ENCODE assay signal across 21 cellular contexts in genomic region chr16:57526498-57526897, GRCh38. TPM values are rescaled to one million over a fixed set of nuclear protein-coding genes. Genes with fewer than 3 reads are reported as not detected.
A peak's percentile ranks its signal among the peaks of the same experiment; 100 is the strongest.
DNase-seq lines count a peak whose midpoint lies in the region; TF ChIP-seq lines count a peak whose summit lies in the region.
"Had no signal": no experiment of that assay in that cellular context is flagged by ENCODE, and none has a peak within 500 bp of the region (broad histone marks: within the 10 kb centered on the region; RNA-seq: fewer than 3 reads in every experiment).

No MANE protein-coding gene starts in this region.

- WGBS in testis, 2 donors, result 87 to 94% methylated on average over 6 of the region's 6 CpGs

- peaks cover 0 to 13% (median 3%) of the 10 kb centered on the region in 11 experiments; a peak in 6 of 22 replicates for H3K36me3 ChIP-seq in BLaER1 treated with 17β-estradiol and CSF1 and Interleukin-3, amounts not matched to agents 10 nM and 100 nM
- H3K36me3 ChIP-seq in testis (ENCODE audit: low read depth, missing control alignments), result no peaks in the 10 kb centered on the region
- H3K36me3 ChIP-seq: BE2C had no signal

- no peaks in the 10 kb centered on the region for H3K9me3 ChIP-seq in BLaER1 treated with 17β-estradiol and CSF1 and Interleukin-3, amounts not matched to agents 10 nM and 100 nM (replicated peaks in 1 of 11)
- no peaks in the 10 kb centered on the region for H3K9me3 ChIP-seq in testis
- H3K9me3 ChIP-seq: BE2C, Caco-2 had no signal

- H3K27ac ChIP-seq in BLaER1 treated with 17β-estradiol and CSF1 and Interleukin-3, amounts not matched to agents 10 nM and 100 nM, result peak overlapping the region in 7 of 11 experiments; percentile 2 to 51 (median 25); a peak in 9 of 22 replicates
- no peak overlapping the region for H3K27ac ChIP-seq in testis
- H3K27ac ChIP-seq: RWPE1 had no signal

- no peak for TF ChIP-seq POLR2A in testis (IDR thresholded peaks at IDR 0.05)

- DNase-seq in SKM-1 (lab: John Stamatoyannopoulos, UW; ENCODE audit: unreplicated experiment) (peak; percentile 20), SKM-1 treated with dmso at 0.1 percent for 144 hours (lab: John Stamatoyannopoulos, UW; ENCODE audit: unreplicated experiment) (no peak), UCSD-AML1 (lab: John Stamatoyannopoulos, UW; ENCODE audit: unreplicated experiment) (peak; percentile 56), posterior vena cava (ENCODE audit: low spot score) (peak; percentile 76), testis (no peak), HUDEP-2 (lab: John Stamatoyannopoulos, UW; ENCODE audit: unreplicated experiment in 76 of 76) (no peak)
- DNase-seq: CD4-positive, alpha-beta T cell; DMS153; GDM1; H9; Karpas-422; MV-4-11; NCI-H1694 treated with DMSO at 0.1 percent for 48 hours; NCI-H2227 treated with DMSO at 0.1 percent for 48 hours; NCI-H524; PC-3 had no signal

- H3K27me3 ChIP-seq in BLaER1 treated with 17β-estradiol and CSF1 and Interleukin-3, amounts not matched to agents 10 nM and 100 nM, result peaks cover 0 to 10% (median 0%) of the 10 kb centered on the region in 11 experiments; a peak in 2 of 22 replicates
- no peaks in the 10 kb centered on the region for H3K27me3 ChIP-seq in testis
- H3K27me3 ChIP-seq: BE2C had no signal

- 0 out of 20 replicates have a peak overlapping the region, but pooled peaks of 1 of the 10 experiments have one; percentile 24 for H3K4me3 ChIP-seq in BLaER1 treated with 17β-estradiol and CSF1 and Interleukin-3, amounts not matched to agents 10 nM and 100 nM
- H3K4me3 ChIP-seq in testis, result no peak overlapping the region

- TF ChIP-seq CTCF in testis (IDR thresholded peaks at IDR 0.05), result no peak

- H3K9ac ChIP-seq in BLaER1 treated with 17β-estradiol and CSF1 and Interleukin-3, amounts not matched to agents 10 nM and 100 nM, result peak overlapping the region in 5 of 11 experiments; percentile 23 to 44 (median 37); a peak in 6 of 22 replicates

- peaks cover 44 to 88% (median 69%) of the 10 kb centered on the region in 10 experiments for H3K4me1 ChIP-seq in BLaER1 treated with 17β-estradiol and CSF1 and Interleukin-3, amounts not matched to agents 10 nM and 100 nM
- no peaks in the 10 kb centered on the region for H3K4me1 ChIP-seq in testis

- intact Hi-C loops in posterior vena cava (cut with DNase I), result no loop called here
- intact Hi-C loops in testis (cut with DNase I; ENCODE audit: low total_unique reads), result loop anchor here (10.0 kb wide), 1 partner anchor 222 kb away; no protein-coding TSS in a partner anchor

- 0 out of 22 replicates have a peak, but pooled peaks cover 0 to 1% (median 0%) of the 10 kb centered on the region in 11 experiments for H4K20me1 ChIP-seq in BLaER1 treated with 17β-estradiol and CSF1 and Interleukin-3, amounts not matched to agents 10 nM and 100 nM

- H3K4me2 ChIP-seq in BLaER1 treated with 17β-estradiol and CSF1 and Interleukin-3, amounts not matched to agents 10 nM and 100 nM, result peak overlapping the region in 8 of 11 experiments; percentile 37 to 96 (median 78); a peak in 15 of 22 replicates

RNA-seq across cellular contexts. Expression of gene CCDC102A, which starts 9.9 kb away (rescaled TPM):
- total RNA-seq in posterior vena cava, result 10 to 100 TPM; 16.9 to 18.3 TPM
- total RNA-seq in testis, result 10 to 100 TPM; 13.1 to 16.7 TPM
- 7.7 TPM for polyA plus RNA-seq in testis (ENCODE audit: insufficient read depth, low read depth, low replicate concordance)

RNA-seq across cellular contexts. Expression of gene ADGRG5, which starts 15.9 kb away (rescaled TPM):
- total RNA-seq in posterior vena cava (under 1 TPM; 0.05 to 0.32 TPM), testis (1 to 10 TPM; 2.3 to 2.4 TPM)
- 2.7 TPM for polyA plus RNA-seq in testis (ENCODE audit: insufficient read depth, low read depth, low replicate concordance)
- total RNA-seq: Daoy, PC-3 had no signal

RNA-seq across cellular contexts. Expression of gene DOK4, which starts 40.2 kb away (rescaled TPM):
- 10 to 100 TPM; 29.2 to 31.1 TPM for total RNA-seq in posterior vena cava
- 10 to 100 TPM; 25.3 to 32.9 TPM for total RNA-seq in testis
- polyA plus RNA-seq in testis (ENCODE audit: insufficient read depth, low read depth, low replicate concordance), result 15.5 TPM

Comparison
In these comparisons a context has a peak if more than half of its experiments do, and no peak if none do; other contexts are left out.
1. DNase-seq: peak in SKM-1 (single experiment), UCSD-AML1 (single experiment) and posterior vena cava (single experiment); none in SKM-1 treated with dmso at 0.1 percent for 144 hours (single experiment), testis (single experiment) and HUDEP-2 (0 of 76).
2. H3K27ac ChIP-seq: peak in BLaER1 treated with 17β-estradiol and CSF1 and Interleukin-3, amounts not matched to agents 10 nM and 100 nM (7 of 11); none in testis (0 of 2).